In the genomic region with DNA sequence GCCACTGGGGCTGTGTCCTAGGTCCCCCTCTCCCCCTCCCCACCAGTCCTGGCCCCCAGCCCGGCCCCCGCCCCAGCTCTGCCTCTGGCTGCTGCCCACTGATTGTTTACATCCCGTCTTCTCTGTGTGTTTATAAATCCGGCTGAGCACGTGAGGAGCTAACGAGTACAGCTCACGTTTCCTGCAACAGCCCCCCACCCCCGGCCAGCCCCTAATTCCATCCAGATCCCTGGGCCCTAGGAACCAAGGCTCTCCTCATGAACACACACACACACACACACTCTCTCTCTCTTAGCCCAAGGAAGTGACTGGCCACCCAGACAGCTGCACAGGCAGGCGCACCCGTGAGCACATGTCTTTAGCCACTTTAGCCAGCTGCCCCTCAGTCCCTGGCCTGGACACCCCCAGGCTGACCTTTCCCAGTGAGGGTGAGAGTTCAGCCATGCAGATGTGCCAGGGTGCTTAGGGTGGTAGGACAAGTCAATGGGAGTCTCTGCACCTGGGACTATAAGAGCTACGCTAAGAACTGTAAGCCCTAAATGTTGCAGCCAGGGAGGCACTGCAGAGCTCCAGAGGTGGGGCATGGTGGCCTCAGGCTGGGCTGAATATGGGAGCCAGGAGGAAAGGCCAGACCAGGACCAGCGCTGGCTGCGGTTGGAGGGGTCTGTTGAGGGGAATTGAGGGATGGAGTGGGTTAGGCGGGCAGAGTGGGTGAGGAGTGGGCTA, we compare ENCODE assay signal across 13 cellular contexts. TPM values are rescaled to one million over a fixed set of nuclear protein-coding genes. Genes with fewer than 3 reads are reported as not detected.
DNase-seq lines count a peak whose midpoint lies in the region; ATAC-seq and TF ChIP-seq lines count a peak whose summit lies in the region.
"Had no signal": no experiment of that assay in that cellular context is flagged by ENCODE, and none has a peak within 500 bp of the region (broad histone marks: within the 10 kb centered on the region; RNA-seq: fewer than 3 reads in every experiment).

No MANE protein-coding gene starts in this region.

- peak overlapping the region; percentile 73 for H3K9ac ChIP-seq in adipocyte (ENCODE audit: low read length)

- H3K4me3 ChIP-seq in adipocyte (ENCODE audit: low read length) (peak overlapping the region; percentile 80), tibial nerve (no peak overlapping the region)
- H3K4me3 ChIP-seq: heart left ventricle, right atrium auricular region, testis had no signal

- H3K9me3 ChIP-seq in adipocyte (ENCODE audit: control insufficient read depth, low read length) (no peaks in the 10 kb centered on the region), tibial nerve (no peaks in the 10 kb centered on the region)
- H3K9me3 ChIP-seq: heart left ventricle, right atrium auricular region, testis had no signal

- H3K36me3 ChIP-seq in adipocyte (ENCODE audit: control insufficient read depth, insufficient read depth, low read length, severe bottlenecking) (peaks cover 7% of the 10 kb centered on the region), tibial nerve (peaks cover 0 to 2% (median 0%) of the 10 kb centered on the region in 3 donors)

- no peak for ATAC-seq in GM18873 (IDR thresholded peaks at IDR 0.05; ENCODE audit: low FRiP score, unreplicated experiment)

- H3K27me3 ChIP-seq in adipocyte (replicated peaks; ENCODE audit: control insufficient read depth, insufficient read depth, low read length) (no peaks in the 10 kb centered on the region), tibial nerve (no peaks in the 10 kb centered on the region)
- H3K27me3 ChIP-seq: right atrium auricular region, testis had no signal

- 38 to 59% methylated on average over 11 to 14 of the region's 14 CpGs for WGBS in tibial nerve, 2 donors

- TF ChIP-seq POLR2A in tibial nerve (IDR thresholded peaks at IDR 0.05), result no peak

- no peak for TF ChIP-seq CTCF in tibial nerve (IDR thresholded peaks at IDR 0.05)

- DNase-seq in NCI-H1417 (lab: John Stamatoyannopoulos, UW) (peak in 2 of 3 experiments; percentile 49 to 68), NCI-H1417 treated with DMSO at 0.1 percent for 48 hours (lab: John Stamatoyannopoulos, UW) (no peak), adipocyte (ENCODE audit: low read depth) (peak; percentile 43), left kidney (ENCODE audit: low read depth, low spot score) (peak; percentile 76), tibial nerve (ENCODE audit: low spot score in 2 of 2) (no peak), NCI-H187 (lab: John Stamatoyannopoulos, UW) (no peak), caudate nucleus (lab: John Stamatoyannopoulos, UW) (no peak)
- DNase-seq: heart left ventricle, NCI-H1694, testis had no signal

- H3K27ac ChIP-seq in tibial nerve (peak overlapping the region; percentile 16 to 99 (median 97)), caudate nucleus (ENCODE audit: low read depth, low read length) (no peak overlapping the region)
- H3K27ac ChIP-seq: right atrium auricular region had no signal

- H3K4me1 ChIP-seq in adipocyte (ENCODE audit: control insufficient read depth, insufficient read depth, low read length), result peaks cover 72% of the 10 kb centered on the region
- H3K4me1 ChIP-seq in tibial nerve, result peaks cover 0 to 82% (median 64%) of the 10 kb centered on the region in 4 donors

- TF ChIP-seq EP300 in tibial nerve (IDR thresholded peaks at IDR 0.05), result no peak

RNA-seq across cellular contexts. Expression of a gene that starts 2.9 kb away (rescaled TPM):
- total RNA-seq in tibial nerve, result 10 to 100 TPM in 1 of 4 donors, 1 to 10 TPM in 3; 3.7 to 23.1 (median 5.9) TPM

RNA-seq across cellular contexts. Expression of a gene that starts 17.2 kb away (rescaled TPM):
- total RNA-seq in tibial nerve, result 100 to 1,000 TPM in 1 of 4 donors, 10 to 100 TPM in 3; 70.8 to 154 (median 88.5) TPM

RNA-seq across cellular contexts. Expression of a gene that starts 21.3 kb away (rescaled TPM):
- 10 to 100 TPM; 22.7 to 39.0 (median 36.4) TPM for total RNA-seq in tibial nerve

RNA-seq across cellular contexts. Expression of a gene that starts 31.1 kb away (rescaled TPM):
- 10 to 100 TPM; 50.6 to 97.8 (median 72.7) TPM for total RNA-seq in tibial nerve

RNA-seq across cellular contexts. Expression of a gene that starts 33.4 kb away (rescaled TPM):
- 1 to 10 TPM; 1.5 to 4.5 (median 2.2) TPM for total RNA-seq in tibial nerve
- total RNA-seq: A172 had no signal

Comparison
In these comparisons a context has a peak if more than half of its experiments do, and no peak if none do; other contexts are left out.
1. DNase-seq: peak in NCI-H1417 (2 of 3), adipocyte (single experiment) and left kidney (single experiment); none in NCI-H1417 treated with DMSO at 0.1 percent for 48 hours (single experiment), tibial nerve (0 of 2), NCI-H187 (0 of 2) and caudate nucleus (0 of 61).